Comparison of ENCODE assay signal across 20 cellular contexts in the genomic region with DNA sequence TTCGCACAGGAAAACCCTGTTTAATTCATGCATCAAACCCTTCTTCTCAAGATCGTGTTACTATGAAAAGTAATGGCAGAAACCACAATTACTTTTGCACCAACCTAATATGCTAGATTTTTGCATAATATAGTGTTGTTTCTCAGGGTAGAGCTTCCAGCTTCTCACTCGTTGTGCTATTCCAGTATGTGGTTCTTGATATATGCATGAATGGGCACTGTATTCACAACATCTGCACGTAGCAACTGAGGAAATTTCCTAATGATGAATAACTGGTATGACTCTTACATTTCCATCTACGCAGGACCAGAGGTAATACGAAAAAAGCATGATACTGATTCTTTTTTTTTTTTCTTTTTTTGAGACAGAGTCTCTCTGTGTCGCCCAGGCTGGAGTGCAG.
DNase-seq lines count a peak whose midpoint lies in the region; ATAC-seq, FAIRE-seq and TF ChIP-seq lines count a peak whose summit lies in the region.
"Had no signal": no experiment of that assay in that cellular context is flagged by ENCODE, and none has a peak within 500 bp of the region (broad histone marks: within the 10 kb centered on the region; RNA-seq: fewer than 3 reads in every experiment).

No MANE protein-coding gene starts in this region.

- H4K20me1 ChIP-seq in GM12878 (ENCODE audit: control insufficient read depth, insufficient read depth): no peaks in the 10 kb centered on the region

- no peak for TF ChIP-seq CTCF in GM12878 (IDR thresholded peaks at IDR 0.05 in 2 of 3, conservative IDR thresholded peaks at IDR 0.05 in 1 of 3; ENCODE audit: control insufficient read depth in 2 of 3, extremely low read depth in 1 of 3, insufficient read depth in 1 of 3, low read depth in 3 of 3, low read length in 3 of 3)
- TF ChIP-seq CTCF in lower lobe of right lung (IDR thresholded peaks at IDR 0.05): no peak

- H3K9me3 ChIP-seq in GM12878 (replicated peaks; ENCODE audit: control insufficient read depth, insufficient read depth, low read length) (peaks cover 6% of the 10 kb centered on the region; the same call in 2 of the 3 replicates), lower lobe of right lung (no peaks in the 10 kb centered on the region)

- RAD21 ChIA-PET in GM12878 (lab: Charles Lee; ENCODE audit: unreplicated experiment): no interaction called here

- DNase-seq in GM12878 (ENCODE audit: low read depth, low spot score): peak; percentile 75
- no peak for DNase-seq in ureter (ENCODE audit: low spot score)
- DNase-seq in frontal cortex (ENCODE audit: low spot score in 2 of 2): no peak
- no peak for DNase-seq in lower lobe of right lung
- DNase-seq in activated CD4-positive, alpha-beta T cell treated with anti-CD3 and anti-CD28 coated beads for 48 hours: no peak
- DNase-seq: activated CD8-positive, alpha-beta memory T cell treated with anti-CD3 and anti-CD28 coated beads, Interleukin-2, amount 10 ng/mL, durations not matched to agents 7 days and 5 days; activated gamma-delta T cell treated with Interleukin-2 at 50 U/mL for 16 hours; aorta; erythroblast; head of caudate nucleus; NCI-H1930; NCI-H82; spleen; stomach; T-cell had no signal

- H3K36me3 ChIP-seq in GM12878 (ENCODE audit: control insufficient read depth in 2 of 2, insufficient read depth in 2 of 2, low read length in 1 of 2) (no peaks in the 10 kb centered on the region), lower lobe of right lung (no peaks in the 10 kb centered on the region)
- H3K36me3 ChIP-seq: spleen, stomach, vagina had no signal

- H3K9ac ChIP-seq in GM12878 (ENCODE audit: control insufficient read depth, insufficient read depth, low read length): no peak overlapping the region

- CTCF ChIA-PET in GM12878 (lab: Yijun Ruan, JAX): no interaction called here

- no peak for TF ChIP-seq POLR2A in GM12878 (IDR thresholded peaks at IDR 0.05; ENCODE audit: low read depth, low read length)

- BruUV-seq in GM12878 (replicated peaks; lab: Mats Ljungman, UMichigan): no TSS peak

- no peaks in the 10 kb centered on the region for H3K27me3 ChIP-seq in GM12878 (replicated peaks in 1 of 2; ENCODE audit: control insufficient read depth in 2 of 2, insufficient read depth in 2 of 2, low read length in 1 of 2)
- no peaks in the 10 kb centered on the region for H3K27me3 ChIP-seq in lower lobe of right lung (ENCODE audit: low read depth)
- H3K27me3 ChIP-seq: vagina had no signal

- in situ Hi-C loops in GM12878 (cut with MboI): no loop called here

- no peak; a peak in 1 of 4 replicates for TF ChIP-seq EP300 in GM12878 (IDR thresholded peaks at IDR 0.05; ENCODE audit: borderline replicate concordance in 1 of 2, control insufficient read depth in 1 of 2, low read depth in 2 of 2, low read length in 2 of 2)

- peak overlapping the region; percentile 54 for H3K4me2 ChIP-seq in GM12878 (ENCODE audit: control insufficient read depth, insufficient read depth)

- no peaks in the 10 kb centered on the region for H3K79me2 ChIP-seq in GM12878 (ENCODE audit: control insufficient read depth, insufficient read depth, low read length)

- POLR2A ChIA-PET in GM12878 (lab: Charles Lee): interaction anchor here (0.6 kb wide), 1 partner anchor 1499 kb away, joined by 3 read pairs; no protein-coding TSS in a partner anchor

- TF ChIP-seq RAD21 in GM12878 (IDR thresholded peaks at IDR 0.05; ENCODE audit: insufficient read depth, low read depth, low read length): no peak

- no peak for FAIRE-seq in GM12878 (lab: Jason Lieb, UNC)
- no peak for FAIRE-seq in frontal cortex (lab: Jason Lieb, UNC)

- intact Hi-C loops in GM12878 (cut with micrococcal nuclease; ENCODE audit: unreplicated experiment): no loop called here
- intact Hi-C loops in lower lobe of right lung (cut with DNase I): no loop called here

- peak overlapping the region; percentile 17; the same call in 1 of the 2 replicates for H3K4me3 ChIP-seq in GM12878
- no peak overlapping the region for H3K4me3 ChIP-seq in lower lobe of right lung
- H3K4me3 ChIP-seq: coronary artery, spleen, stomach, vagina had no signal

- H3K27ac ChIP-seq in GM12878 (ENCODE audit: control insufficient read depth, insufficient read depth) (no peak overlapping the region; the same call in 1 of the 2 replicates), lower lobe of right lung (no peak overlapping the region)
- H3K27ac ChIP-seq: coronary artery, spleen, stomach, vagina had no signal

- 4% methylated on average over 6 of the region's 7 CpGs for whole genome bisulfite sequencing in GM12878 (ENCODE audit: insufficient coverage, insufficient replicate concordance, low lambda C conversion rate, missing lambda C conversion rate)

- H3K4me1 ChIP-seq in GM12878 (ENCODE audit: control insufficient read depth, insufficient read depth, low read length): peaks cover 10% of the 10 kb centered on the region
- H3K4me1 ChIP-seq in lower lobe of right lung: no peaks in the 10 kb centered on the region
- H3K4me1 ChIP-seq: spleen, stomach, vagina had no signal

- peak overlapping the region; percentile 10; the same call in 1 of the 2 replicates for H2AFZ ChIP-seq in GM12878 (ENCODE audit: control insufficient read depth, low read depth, low read length)

- SMC1A ChIA-PET in GM12878 (lab: Charles Lee; ENCODE audit: uncharacterized antibody, unreplicated experiment): no interaction called here

- ATAC-seq in GM18502 (IDR thresholded peaks at IDR 0.05; ENCODE audit: poor library complexity, unreplicated experiment) (peak; percentile 83), GM21447 (IDR thresholded peaks at IDR 0.05; ENCODE audit: unreplicated experiment) (peak; percentile 61), HG03432 (IDR thresholded peaks at IDR 0.05; ENCODE audit: unreplicated experiment) (peak; percentile 83), GM12878 (peak; percentile 67), lower lobe of right lung (no peak)
- ATAC-seq: activated CD8-positive, alpha-beta memory T cell treated with anti-CD3 and anti-CD28 coated beads, Interleukin-2, amount 10 ng/mL, durations not matched to agents 7 days and 5 days; T-cell had no signal

TF ChIP-seq in GM12878, 131 proteins besides CTCF, POLR2A, EP300 and RAD21:
- TF ChIP-seq NFYA (IDR thresholded peaks at IDR 0.05; ENCODE audit: borderline replicate concordance, low read depth, low read length) (no peak), MEF2B (IDR thresholded peaks at IDR 0.05; ENCODE audit: partially characterized antibody, poor library complexity, severe bottlenecking) (peak; percentile 18), POU2F2 (IDR thresholded peaks at IDR 0.05; ENCODE audit: borderline replicate concordance, low read depth, low read length) (peak; percentile 35; the same call in 1 of the 3 replicates)
TF ChIP-seq in GM12878: peak in this region for 2.

Comparison
In these comparisons a context has a peak if more than half of its experiments do, and no peak if none do; other contexts are left out.
1. ATAC-seq: peak in GM18502 (single experiment), GM21447 (single experiment), HG03432 (single experiment) and GM12878 (single experiment); none in lower lobe of right lung (0 of 2).